In genomic region chr19:44723952-44724319, GRCh38 we compare ENCODE assay signal across 8 cellular contexts. TPM values are rescaled to one million over a fixed set of nuclear protein-coding genes. Genes with fewer than 3 reads are reported as not detected.
DNase-seq lines count a peak whose midpoint lies in the region; ATAC-seq and TF ChIP-seq lines count a peak whose summit lies in the region.

No MANE protein-coding gene starts in this region.

- H3K4me3 Mint-ChIP-seq in T-helper 17 cell, result peak overlapping the region; percentile 9

- peak overlapping the region in 2 of 11 experiments; percentile 62 to 78; a peak in 4 of 22 replicates for H3K27ac ChIP-seq in BLaER1 treated with 17β-estradiol and CSF1 and Interleukin-3, amounts not matched to agents 10 nM and 100 nM
- H3K27ac ChIP-seq in adrenal gland (no peak overlapping the region), heart right ventricle (peak overlapping the region in 9 of 10 donors; percentile 0 to 60 (median 28)), aorta (ENCODE audit: low read depth in 1 of 2, low read length in 2 of 2) (no peak overlapping the region)

- H3K4me1 Mint-ChIP-seq in T-helper 17 cell, result peaks cover 14% of the 10 kb centered on the region

- H3K4me1 ChIP-seq in BLaER1 treated with 17β-estradiol and CSF1 and Interleukin-3, amounts not matched to agents 10 nM and 100 nM, result peaks cover 60 to 97% (median 82%) of the 10 kb centered on the region in 10 experiments
- peaks cover 12 to 37% of the 10 kb centered on the region in 2 donors for H3K4me1 ChIP-seq in adrenal gland (replicated peaks in 1 of 2)
- peaks cover 12 to 65% (median 48%) of the 10 kb centered on the region in 9 donors for H3K4me1 ChIP-seq in heart right ventricle
- no peaks in the 10 kb centered on the region for H3K4me1 ChIP-seq in aorta (ENCODE audit: control insufficient read depth in 1 of 2, insufficient read depth in 2 of 2, low read length in 2 of 2)

- H3K36me3 ChIP-seq in BLaER1 treated with 17β-estradiol and CSF1 and Interleukin-3, amounts not matched to agents 10 nM and 100 nM, result no peaks in the 10 kb centered on the region
- H3K36me3 ChIP-seq in adrenal gland (replicated peaks in 1 of 2), result no peaks in the 10 kb centered on the region
- H3K36me3 ChIP-seq in heart right ventricle, result no peaks in the 10 kb centered on the region
- H3K36me3 ChIP-seq in aorta (ENCODE audit: control insufficient read depth in 1 of 2, insufficient read depth in 2 of 2, low read length in 1 of 2), result no peaks in the 10 kb centered on the region

- no peaks in the 10 kb centered on the region for H3K27me3 ChIP-seq in BLaER1 treated with 17β-estradiol and CSF1 and Interleukin-3, amounts not matched to agents 10 nM and 100 nM
- H3K27me3 ChIP-seq in adrenal gland (no peaks in the 10 kb centered on the region), heart right ventricle (no peaks in the 10 kb centered on the region), aorta (ENCODE audit: control insufficient read depth in 1 of 2, insufficient read depth in 2 of 2, low read length in 1 of 2) (no peaks in the 10 kb centered on the region)

- 12 to 21% (median 14%) methylated on average over 3 to 7 of the region's 7 CpGs for WGBS in adrenal gland, 4 donors
- 11 to 14% methylated on average over 7 of the region's 7 CpGs for WGBS in heart right ventricle, 2 donors
- 12 to 13% methylated on average over 7 of the region's 7 CpGs for WGBS in aorta, 2 donors

- H3K36me3 Mint-ChIP-seq in T-helper 17 cell (ENCODE audit: low read depth), result peaks cover 3% of the 10 kb centered on the region

- TF ChIP-seq POLR2A in adrenal gland (IDR thresholded peaks at IDR 0.05), result no peak

- H3K4me2 ChIP-seq in BLaER1 treated with 17β-estradiol and CSF1 and Interleukin-3, amounts not matched to agents 10 nM and 100 nM, result peak overlapping the region; percentile 63 to 96 (median 89)

- H3K4me3 ChIP-seq in BLaER1 treated with 17β-estradiol and CSF1 and Interleukin-3, amounts not matched to agents 10 nM and 100 nM, result no peak overlapping the region
- H3K4me3 ChIP-seq in adrenal gland (no peak overlapping the region), heart right ventricle (no peak overlapping the region), aorta (ENCODE audit: low read length in 2 of 2) (no peak overlapping the region)

- TF ChIP-seq CTCF in adrenal gland (IDR thresholded peaks at IDR 0.05) (peak; percentile 92 to 99 (median 98)), heart right ventricle (IDR thresholded peaks at IDR 0.05) (peak; percentile 94 to 100 (median 99))

- peak; percentile 71 for ATAC-seq in GM19395 (IDR thresholded peaks at IDR 0.05; ENCODE audit: unreplicated experiment)
- ATAC-seq in T-helper 17 cell, result peak; percentile 92
- ATAC-seq in heart right ventricle, result peak; percentile 89 to 94 (median 90)
- ATAC-seq in aorta (ENCODE audit: low FRiP score), result peak; percentile 91

- no peaks in the 10 kb centered on the region for H4K20me1 ChIP-seq in BLaER1 treated with 17β-estradiol and CSF1 and Interleukin-3, amounts not matched to agents 10 nM and 100 nM

- intact Hi-C loops in adrenal gland (cut with DNase I) (loop anchor here (2.0 to 5.0 kb wide), 3 partner anchors 37 to 118 kb away; no protein-coding TSS in a partner anchor), heart right ventricle (cut with DNase I) (loop anchor here (1.0 to 10.0 kb wide), 7 partner anchors 33 to 121 kb away; partner anchors contain the start of gene NECTIN2 (in 2 of the 10)), aorta (cut with DNase I) (loop anchor here (1.0 to 5.0 kb wide), 7 partner anchors 17 to 118 kb away; no protein-coding TSS in a partner anchor)

- H3K9ac ChIP-seq in BLaER1 treated with 17β-estradiol and CSF1 and Interleukin-3, amounts not matched to agents 10 nM and 100 nM, result peak overlapping the region in 5 of 11 experiments; percentile 2 to 39 (median 26); a peak in 6 of 22 replicates

- no peaks in the 10 kb centered on the region for H3K9me3 ChIP-seq in BLaER1 treated with 17β-estradiol and CSF1 and Interleukin-3, amounts not matched to agents 10 nM and 100 nM (replicated peaks in 1 of 11)
- no peaks in the 10 kb centered on the region for H3K9me3 ChIP-seq in T-helper 17 cell (ENCODE audit: control insufficient read depth, low read length, poor library complexity, severe bottlenecking)
- no peaks in the 10 kb centered on the region for H3K9me3 ChIP-seq in adrenal gland (replicated peaks in 1 of 3)
- H3K9me3 ChIP-seq in heart right ventricle, result no peaks in the 10 kb centered on the region
- H3K9me3 ChIP-seq in aorta (ENCODE audit: control insufficient read depth, low read length), result no peaks in the 10 kb centered on the region

- DNase-seq in NAMALWA (ENCODE audit: low spot score), result peak; percentile 85
- DNase-seq in T-helper 17 cell, result peak; percentile 62 to 73 (median 69)
- peak; percentile 84 to 93 (median 90) for DNase-seq in adrenal gland
- DNase-seq in heart right ventricle, result peak; percentile 83 to 84
- peak; percentile 42 for DNase-seq in putamen (ENCODE audit: low spot score)
- peak; percentile 88 to 92 for DNase-seq in aorta

- no peaks in the 10 kb centered on the region for H3K27me3 Mint-ChIP-seq in T-helper 17 cell

- H3K27ac Mint-ChIP-seq in T-helper 17 cell, result peak overlapping the region; percentile 70

RNA-seq across cellular contexts. Expression of gene BCL3, which starts 24.6 kb away (rescaled TPM):
- total RNA-seq in T-helper 17 cell (100 to 1,000 TPM; 149 to 168 TPM), adrenal gland (10 to 100 TPM; 32.3 to 85.1 (median 52.1) TPM), heart right ventricle (10 to 100 TPM in 9 of 10 donors, 1 to 10 TPM in 1; 7.1 to 76.3 (median 20.3) TPM), aorta (100 to 1,000 TPM in 1 of 2 donors, 10 to 100 TPM in 1; 46.4 to 102 TPM)
- polyA plus RNA-seq in adrenal gland (100 to 1,000 TPM in 1 of 3 donors, 10 to 100 TPM in 2; 10.2 to 120 (median 45.9) TPM), heart right ventricle (10 to 100 TPM; 20.7 to 30.7 TPM), aorta (10 to 100 TPM; 29.9 to 36.2 TPM)

RNA-seq across cellular contexts. Expression of gene CEACAM16, which starts 25.0 kb away (rescaled TPM):
- total RNA-seq in T-helper 17 cell, result not detected
- under 1 TPM in 3 of 8 donors, not detected in 5; 0.27 to 0.69 (median 0.30) TPM for total RNA-seq in adrenal gland
- 1 to 10 TPM in 1 of 3 donors, under 1 TPM in 1, not detected in 1; 0.57 to 1.4 TPM for polyA plus RNA-seq in adrenal gland
- total RNA-seq in heart right ventricle, result not detected
- not detected for polyA plus RNA-seq in heart right ventricle
- total RNA-seq in aorta, result under 1 TPM in 1 of 2 donors, not detected in 1; 0.36 TPM
- polyA plus RNA-seq in aorta, result not detected

RNA-seq across cellular contexts. Expression of gene CEACAM19, which starts 52.7 kb away (rescaled TPM):
- total RNA-seq in T-helper 17 cell (under 1 TPM; 0.27 to 0.39 TPM), adrenal gland (10 to 100 TPM in 1 of 8 donors, 1 to 10 TPM in 7; 1.6 to 11.0 (median 2.7) TPM), heart right ventricle (10 to 100 TPM in 1 of 10 donors, 1 to 10 TPM in 9; 3.3 to 10.7 (median 5.1) TPM), aorta (10 to 100 TPM; 12.7 TPM)
- polyA plus RNA-seq in adrenal gland (10 to 100 TPM in 2 of 3 donors, 1 to 10 TPM in 1; 2.2 to 38.2 (median 26.4) TPM), heart right ventricle (10 to 100 TPM in 1 of 2 donors, 1 to 10 TPM in 1; 5.2 to 36.8 TPM), aorta (10 to 100 TPM in 1 of 2 donors, 1 to 10 TPM in 1; 1.8 to 18.4 TPM)

RNA-seq across cellular contexts. Expression of gene CBLC, which starts 53.8 kb away (rescaled TPM):
- total RNA-seq in T-helper 17 cell (not detected), adrenal gland (under 1 TPM in 1 of 8 donors, not detected in 7; 0.14 TPM), heart right ventricle (under 1 TPM in 1 of 10 donors, not detected in 9; 0.38 TPM), aorta (not detected)
- polyA plus RNA-seq in adrenal gland (under 1 TPM in 1 of 3 donors, not detected in 2; 0.13 TPM), heart right ventricle (not detected), aorta (10 to 100 TPM in 1 of 2 donors, not detected in 1; 13.3 TPM)

Comparison
In these comparisons a context has a peak if more than half of its experiments do, and no peak if none do; other contexts are left out.
1. H3K27ac ChIP-seq: peak in heart right ventricle (9 of 10); none in adrenal gland (0 of 5) and aorta (0 of 2).
2. Peak in every context shown above with its lines, with median percentiles within 50 percentile points of each other: ATAC-seq and DNase-seq.